Comparison of ENCODE assay signal across 10 cellular contexts in genomic region chr10:8048281-8049008, GRCh38. TPM values are rescaled to one million over a fixed set of nuclear protein-coding genes. Genes with fewer than 3 reads are reported as not detected.
DNase-seq lines count a peak whose midpoint lies in the region; ATAC-seq and TF ChIP-seq lines count a peak whose summit lies in the region.
"Had no signal": no experiment of that assay in that cellular context is flagged by ENCODE, and none has a peak within 500 bp of the region (broad histone marks: within the 10 kb centered on the region; RNA-seq: fewer than 3 reads in every experiment).

No MANE protein-coding gene starts in this region.

- H3K27me3 ChIP-seq in spleen (replicated peaks in 1 of 7): peaks cover 18 to 100% (median 100%) of the 10 kb centered on the region in 7 donors

- H3K27ac Mint-ChIP-seq in activated T-cell treated with anti-CD3 and anti-CD28 coated beads, Interleukin-2, amount 50 U/mL, for 24 hours: no peak overlapping the region
- H3K27ac Mint-ChIP-seq in immature natural killer cell (peak overlapping the region in 4 of 6 donors; percentile 49 to 71 (median 58)), type B pancreatic cell (no peak overlapping the region)

- peak overlapping the region; percentile 64 for H3K4me3 Mint-ChIP-seq in activated T-cell treated with anti-CD3 and anti-CD28 coated beads, Interleukin-2, amount 50 U/mL, for 24 hours
- peak overlapping the region; percentile 62 to 82 (median 72) for H3K4me3 Mint-ChIP-seq in immature natural killer cell
- H3K4me3 Mint-ChIP-seq in type B pancreatic cell: peak overlapping the region; percentile 84

- peaks cover 78% of the 10 kb centered on the region for H3K27me3 Mint-ChIP-seq in activated T-cell treated with anti-CD3 and anti-CD28 coated beads, Interleukin-2, amount 50 U/mL, for 24 hours
- H3K27me3 Mint-ChIP-seq in immature natural killer cell (ENCODE audit: low read depth in 3 of 3): peaks cover 63 to 87% (median 75%) of the 10 kb centered on the region in 3 donors
- peaks cover 74% of the 10 kb centered on the region for H3K27me3 Mint-ChIP-seq in type B pancreatic cell

- intact Hi-C loops in spleen (cut with DNase I; ENCODE audit: low total_unique reads): no loop called here

- H3K4me3 ChIP-seq in spleen: peak overlapping the region in 1 of 8 donors; percentile 24

- TF ChIP-seq CTCF in type B pancreatic cell (conservative IDR thresholded peaks at IDR 0.05): no peak
- TF ChIP-seq CTCF in spleen (IDR thresholded peaks at IDR 0.05 in 8 of 11, conservative IDR thresholded peaks at IDR 0.05 in 3 of 11): no peak

- no peaks in the 10 kb centered on the region for H3K36me3 ChIP-seq in spleen

- no peaks in the 10 kb centered on the region for H3K9me3 ChIP-seq in spleen

- ATAC-seq in HG02973 (IDR thresholded peaks at IDR 0.05; ENCODE audit: unreplicated experiment): no peak

- H3K9me3 Mint-ChIP-seq in activated T-cell treated with anti-CD3 and anti-CD28 coated beads, Interleukin-2, amount 50 U/mL, for 24 hours: no peaks in the 10 kb centered on the region
- H3K9me3 Mint-ChIP-seq in immature natural killer cell (peaks cover 0 to 2% (median 0%) of the 10 kb centered on the region in 6 donors), type B pancreatic cell (no peaks in the 10 kb centered on the region)

- no peak for TF ChIP-seq POLR2A in spleen (IDR thresholded peaks at IDR 0.05)

- H3K27ac ChIP-seq in spleen: no peak overlapping the region

- DNase-seq in activated naive CD4-positive, alpha-beta T cell treated with Interleukin-2 at 50 U/mL for 16 hours: peak; percentile 60
- DNase-seq in activated naive CD4-positive, alpha-beta T cell treated with anti-CD3 and anti-CD28 coated beads, Interleukin-2, amount 50 U/mL, for 16 hours: no peak
- peak; percentile 57 for DNase-seq in activated T-cell treated with anti-CD3 and anti-CD28 coated beads, Interleukin-2, amount 50 U/mL, for 24 hours
- DNase-seq in immature natural killer cell: peak in 2 of 3 donors; percentile 50 to 67
- no peak for DNase-seq in type B pancreatic cell (ENCODE audit: extremely low spot score, unreplicated experiment)
- DNase-seq in iPS-NIHi11 (ENCODE audit: low spot score): no peak
- DNase-seq in spleen: no peak
- DNase-seq: activated CD4-positive, CD25-positive, alpha-beta regulatory T cell; cortex of kidney had no signal

- no peaks in the 10 kb centered on the region for H3K36me3 Mint-ChIP-seq in activated T-cell treated with anti-CD3 and anti-CD28 coated beads, Interleukin-2, amount 50 U/mL, for 24 hours (ENCODE audit: low read depth)
- no peaks in the 10 kb centered on the region for H3K36me3 Mint-ChIP-seq in immature natural killer cell
- peaks cover 4% of the 10 kb centered on the region for H3K36me3 Mint-ChIP-seq in type B pancreatic cell

- peaks cover 73% of the 10 kb centered on the region for H3K4me1 Mint-ChIP-seq in activated T-cell treated with anti-CD3 and anti-CD28 coated beads, Interleukin-2, amount 50 U/mL, for 24 hours (ENCODE audit: low read depth)
- peaks cover 54 to 71% of the 10 kb centered on the region in 2 donors for H3K4me1 Mint-ChIP-seq in immature natural killer cell
- peaks cover 38% of the 10 kb centered on the region for H3K4me1 Mint-ChIP-seq in type B pancreatic cell (ENCODE audit: unreplicated experiment)

- peaks cover 43 to 96% (median 79%) of the 10 kb centered on the region in 6 donors for H3K4me1 ChIP-seq in spleen

- WGBS in spleen, 5 donors: 4 to 9% (median 6%) methylated on average over 27 to 29 of the region's 29 CpGs

RNA-seq across cellular contexts. Expression of gene GATA3, which starts 6.0 kb away (rescaled TPM):
- 10 to 100 TPM; 27.2 to 52.1 (median 36.8) TPM for polyA plus RNA-seq in immature natural killer cell
- total RNA-seq in type B pancreatic cell (ENCODE audit: low replicate concordance): 18.5 and 71.4 TPM in 2 replicates
- total RNA-seq in spleen: 10 to 100 TPM in 2 of 7 donors, 1 to 10 TPM in 5; 3.9 to 15.4 (median 8.8) TPM
- 1 to 10 TPM; 2.2 to 4.4 (median 3.5) TPM for polyA plus RNA-seq in spleen

Comparison
In these comparisons a context has a peak if more than half of its experiments do, and no peak if none do; other contexts are left out.
1. DNase-seq: peak in activated naive CD4-positive, alpha-beta T cell treated with Interleukin-2 at 50 U/mL for 16 hours (single experiment), activated T-cell treated with anti-CD3 and anti-CD28 coated beads, Interleukin-2, amount 50 U/mL, for 24 hours (single experiment) and immature natural killer cell (2 of 3); none in activated naive CD4-positive, alpha-beta T cell treated with anti-CD3 and anti-CD28 coated beads, Interleukin-2, amount 50 U/mL, for 16 hours (single experiment), type B pancreatic cell (single experiment), iPS-NIHi11 (single experiment) and spleen (single experiment).
2. H3K27ac Mint-ChIP-seq: peak in immature natural killer cell (4 of 6); none in activated T-cell treated with anti-CD3 and anti-CD28 coated beads, Interleukin-2, amount 50 U/mL, for 24 hours (single experiment) and type B pancreatic cell (single experiment).
3. Peak in every context shown above with its lines, with median percentiles within 50 percentile points of each other: H3K4me3 Mint-ChIP-seq.